8 cellular contexts compared by ENCODE assay signal in the genomic region with DNA sequence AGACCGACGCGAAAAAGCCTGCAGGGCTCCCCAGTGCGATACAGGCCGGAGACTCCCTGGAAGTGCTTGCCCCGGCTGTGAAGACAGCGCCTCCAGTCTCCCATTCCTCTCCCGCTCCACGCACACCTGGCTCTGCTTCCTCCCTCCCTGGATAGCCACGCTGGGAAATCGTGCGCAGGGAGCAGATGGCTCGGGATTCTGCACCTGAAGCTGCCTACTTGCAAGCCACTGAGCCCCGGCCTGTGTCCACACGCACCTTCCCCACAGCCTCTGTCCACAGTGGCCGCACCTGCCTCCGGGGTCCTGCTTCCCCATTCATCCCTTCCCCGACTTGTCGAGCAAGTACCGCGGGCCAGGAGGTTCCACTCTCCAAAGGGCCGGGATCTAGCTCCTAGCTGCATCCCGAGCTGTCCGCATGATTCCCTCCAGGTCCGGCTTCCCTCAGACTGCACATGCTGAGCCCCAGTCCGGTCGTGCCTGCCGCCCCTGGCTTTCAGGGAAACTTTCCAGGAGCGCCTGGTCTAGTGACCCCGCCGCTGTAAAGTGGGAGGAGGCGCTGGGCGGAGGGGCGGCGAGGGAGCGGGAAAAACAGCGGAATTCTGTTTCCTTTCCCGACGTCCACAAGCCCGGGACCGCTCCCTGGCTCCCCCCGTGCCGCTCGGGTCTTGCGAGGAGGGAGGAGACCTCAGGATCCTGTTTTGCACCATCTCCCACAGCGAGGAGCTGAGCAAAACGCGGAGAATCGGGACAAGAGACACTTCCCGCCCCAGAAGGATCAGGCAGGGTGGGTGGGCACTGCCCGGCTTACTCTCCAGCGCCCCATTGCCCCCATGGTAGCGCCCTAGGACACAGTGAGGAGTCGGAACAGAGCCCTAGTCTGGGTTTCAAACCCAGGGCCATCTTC. TPM values are rescaled to one million over a fixed set of nuclear protein-coding genes. Genes with fewer than 3 reads are reported as not detected.
DNase-seq lines count a peak whose midpoint lies in the region; ATAC-seq and TF ChIP-seq lines count a peak whose summit lies in the region.

No MANE protein-coding gene starts in this region.

- peaks cover 6 to 66% (median 53%) of the 10 kb centered on the region in 4 donors for H3K4me1 ChIP-seq in stomach

- H3K27me3 ChIP-seq in stomach, result peaks cover 0 to 56% (median 28%) of the 10 kb centered on the region in 3 donors

- H3K27ac ChIP-seq in caudate nucleus (ENCODE audit: low read depth, low read length), result peak overlapping the region; percentile 80
- H3K27ac ChIP-seq in stomach, result peak overlapping the region; percentile 51 to 87 (median 68)

- TF ChIP-seq CTCF in stomach (IDR thresholded peaks at IDR 0.05), result no peak

- no peak for ATAC-seq in GM21447 (IDR thresholded peaks at IDR 0.05; ENCODE audit: unreplicated experiment)

- no peaks in the 10 kb centered on the region for H3K36me3 ChIP-seq in stomach

- no peaks in the 10 kb centered on the region for H3K9me3 ChIP-seq in stomach

- 1 to 7% (median 3%) methylated on average over 35 to 54 of the region's 54 CpGs for WGBS in stomach, 5 donors

- H3K4me3 ChIP-seq in stomach, result peak overlapping the region; percentile 67 to 86 (median 68)

- DNase-seq in AG08396 (ENCODE audit: low spot score) (peak; percentile 9), KBM-7 (peak; percentile 13), caudate nucleus (lab: John Stamatoyannopoulos, UW) (peak in 50 of 61 donors; percentile 21 to 78 (median 49)), left kidney (ENCODE audit: low read depth, low spot score) (peak; percentile 92), stomach (peak; percentile 35), SIG-M5 (lab: John Stamatoyannopoulos, UW) (no peak), OCI-M2 (lab: John Stamatoyannopoulos, UW; ENCODE audit: unreplicated experiment) (no peak)

- no peak for TF ChIP-seq POLR2A in stomach (IDR thresholded peaks at IDR 0.05)

- in situ Hi-C loops in KBM-7 (cut with MboI; ENCODE audit: low pct_unique_long_range_greater_than_20kb, low sequenced_read_pairs), result no loop called here

- no peak for TF ChIP-seq EP300 in stomach (IDR thresholded peaks at IDR 0.05)

- intact Hi-C loops in stomach (cut with DNase I; ENCODE audit: low total_unique reads), result loop anchor here (5.0 to 10.0 kb wide), 2 partner anchors 372 to 435 kb away; no protein-coding TSS in a partner anchor

RNA-seq across cellular contexts. Expression of a gene that starts 2.0 kb away (rescaled TPM):
- 10 to 100 TPM in 4 of 5 donors, 1 to 10 TPM in 1; 5.7 to 37.5 (median 23.7) TPM for total RNA-seq in stomach
- 1 to 10 TPM in 2 of 3 donors, under 1 TPM in 1; 0.37 to 1.6 (median 1.4) TPM for polyA plus RNA-seq in stomach

Comparison
In these comparisons a context has a peak if more than half of its experiments do, and no peak if none do; other contexts are left out.
1. DNase-seq: peak in AG08396 (single experiment), KBM-7 (single experiment), caudate nucleus (50 of 61), left kidney (single experiment) and stomach (single experiment); none in SIG-M5 (single experiment) and OCI-M2 (single experiment).